Comparison of ENCODE assay signal across 17 cellular contexts in the genomic region with DNA sequence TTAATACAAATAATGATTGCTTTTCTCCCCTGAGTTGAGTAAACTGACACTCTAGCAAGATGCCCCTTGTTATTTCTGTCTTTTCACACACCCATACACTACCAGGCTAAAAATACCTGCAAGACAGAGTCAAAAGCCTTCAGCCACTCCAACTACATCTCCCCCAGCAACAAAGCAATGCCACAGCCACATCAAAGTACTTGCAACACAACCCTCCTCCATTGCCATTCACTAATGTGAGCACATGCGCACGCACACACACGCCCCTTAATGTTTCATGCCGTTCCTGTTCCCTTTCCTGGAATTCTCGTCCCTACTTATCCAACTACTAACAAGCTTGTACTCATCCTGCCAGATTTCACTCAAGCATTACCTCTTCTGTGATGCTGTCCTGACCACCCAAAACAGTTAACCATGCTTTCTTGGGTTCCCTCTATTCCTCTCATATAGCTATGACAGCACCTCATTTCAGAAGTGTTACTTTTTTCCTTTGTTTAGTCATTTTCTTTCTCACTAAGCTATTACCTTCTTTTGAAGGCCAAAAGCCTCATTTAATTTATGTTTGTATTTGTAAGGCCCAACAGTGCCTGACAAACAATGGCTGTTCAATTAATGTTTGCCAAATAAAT. TPM values are rescaled to one million over a fixed set of nuclear protein-coding genes. Genes with fewer than 3 reads are reported as not detected.
DNase-seq lines count a peak whose midpoint lies in the region; TF ChIP-seq lines count a peak whose summit lies in the region.
"Had no signal": no experiment of that assay in that cellular context is flagged by ENCODE, and none has a peak within 500 bp of the region (broad histone marks: within the 10 kb centered on the region; RNA-seq: fewer than 3 reads in every experiment).

No MANE protein-coding gene starts in this region.

- peaks cover 38% of the 10 kb centered on the region for H3K4me1 ChIP-seq in left ventricle myocardium inferior

- peak; percentile 38 for DNase-seq in activated naive CD4-positive, alpha-beta T cell treated with anti-CD3 and anti-CD28 coated beads, Interleukin-2, amount 10 ng/mL, durations not matched to agents 7 days and 5 days
- no peak for DNase-seq in activated naive CD4-positive, alpha-beta T cell treated with anti-CD3 and anti-CD28 coated beads, Interleukin-2, amount 50 U/mL, for 16 hours
- DNase-seq in activated T-helper 2 cell treated with anti-CD3 and anti-CD28 coated beads, Interferon-gamma antibody, Interleukin-2, Interleukin-4, amounts not matched to agents 10 μg/mL and 5 μg/mL and 100 μg/mL, durations not matched to agents 14 hours and 24 hours and 36 hours (ENCODE audit: low spot score): no peak
- DNase-seq in left ventricle myocardium inferior: no peak
- DNase-seq in GM03348 (ENCODE audit: low spot score): no peak
- DNase-seq in NCI-H1436 treated with DMSO at 0.1 percent for 48 hours (lab: John Stamatoyannopoulos, UW): no peak
- DNase-seq in putamen (ENCODE audit: low spot score): no peak
- DNase-seq: activated CD4-positive, alpha-beta T cell treated with anti-CD3 and anti-CD28 coated beads for 4 hours; CD4-positive, CD25-positive, alpha-beta regulatory T cell; Karpas-422; mesenchymal stem cell; NCI-H748 treated with DMSO at 0.1 percent for 48 hours; PC-9; T1000 had no signal

- peaks cover 9% of the 10 kb centered on the region for H3K4me1 Mint-ChIP-seq in activated naive CD4-positive, alpha-beta T cell treated with anti-CD3 and anti-CD28 coated beads, Interleukin-2, amount 10 ng/mL, durations not matched to agents 7 days and 5 days
- peaks cover 7% of the 10 kb centered on the region for H3K4me1 Mint-ChIP-seq in activated T-helper 2 cell treated with anti-CD3 and anti-CD28 coated beads, Interferon-gamma antibody, Interleukin-2, Interleukin-4, amounts not matched to agents 10 μg/mL and 5 μg/mL and 100 μg/mL, durations not matched to agents 14 hours and 24 hours and 36 hours (ENCODE audit: low read depth)
- peaks cover 10% of the 10 kb centered on the region for H3K4me1 Mint-ChIP-seq in stimulated activated naive CD8-positive, alpha-beta T cell treated with anti-CD3 and anti-CD28 coated beads, Interleukin-15, Interleukin-2, amounts not matched to agents 100 ng/mL and 50 ng/mL, for 24 hours (ENCODE audit: low read depth)

- no peak overlapping the region for H3K4me3 ChIP-seq in left ventricle myocardium inferior
- H3K4me3 ChIP-seq: PC-9, SK-N-MC had no signal

- no peaks in the 10 kb centered on the region for H3K27me3 Mint-ChIP-seq in activated naive CD4-positive, alpha-beta T cell treated with anti-CD3 and anti-CD28 coated beads, Interleukin-2, amount 10 ng/mL, durations not matched to agents 7 days and 5 days
- no peaks in the 10 kb centered on the region for H3K27me3 Mint-ChIP-seq in activated T-helper 2 cell treated with anti-CD3 and anti-CD28 coated beads, Interferon-gamma antibody, Interleukin-2, Interleukin-4, amounts not matched to agents 10 μg/mL and 5 μg/mL and 100 μg/mL, durations not matched to agents 14 hours and 24 hours and 36 hours (ENCODE audit: low read depth)
- no peaks in the 10 kb centered on the region for H3K27me3 Mint-ChIP-seq in stimulated activated naive CD8-positive, alpha-beta T cell treated with anti-CD3 and anti-CD28 coated beads, Interleukin-15, Interleukin-2, amounts not matched to agents 100 ng/mL and 50 ng/mL, for 24 hours
- H3K27me3 Mint-ChIP-seq: CD4-positive, CD25-positive, alpha-beta regulatory T cell had no signal

- H3K36me3 ChIP-seq in left ventricle myocardium inferior: peaks cover 10% of the 10 kb centered on the region

- no peak overlapping the region for H3K27ac Mint-ChIP-seq in activated naive CD4-positive, alpha-beta T cell treated with anti-CD3 and anti-CD28 coated beads, Interleukin-2, amount 10 ng/mL, durations not matched to agents 7 days and 5 days
- H3K27ac Mint-ChIP-seq in activated T-helper 2 cell treated with anti-CD3 and anti-CD28 coated beads, Interferon-gamma antibody, Interleukin-2, Interleukin-4, amounts not matched to agents 10 μg/mL and 5 μg/mL and 100 μg/mL, durations not matched to agents 14 hours and 24 hours and 36 hours: peak overlapping the region; percentile 3
- H3K27ac Mint-ChIP-seq in stimulated activated naive CD8-positive, alpha-beta T cell treated with anti-CD3 and anti-CD28 coated beads, Interleukin-15, Interleukin-2, amounts not matched to agents 100 ng/mL and 50 ng/mL, for 24 hours: peak overlapping the region; percentile 3
- H3K27ac Mint-ChIP-seq: nephron had no signal

- H3K27me3 ChIP-seq in left ventricle myocardium inferior (ENCODE audit: low read depth): no peaks in the 10 kb centered on the region

- no peaks in the 10 kb centered on the region for H3K9me3 Mint-ChIP-seq in activated naive CD4-positive, alpha-beta T cell treated with anti-CD3 and anti-CD28 coated beads, Interleukin-2, amount 10 ng/mL, durations not matched to agents 7 days and 5 days
- no peaks in the 10 kb centered on the region for H3K9me3 Mint-ChIP-seq in activated T-helper 2 cell treated with anti-CD3 and anti-CD28 coated beads, Interferon-gamma antibody, Interleukin-2, Interleukin-4, amounts not matched to agents 10 μg/mL and 5 μg/mL and 100 μg/mL, durations not matched to agents 14 hours and 24 hours and 36 hours
- H3K9me3 Mint-ChIP-seq in stimulated activated naive CD8-positive, alpha-beta T cell treated with anti-CD3 and anti-CD28 coated beads, Interleukin-15, Interleukin-2, amounts not matched to agents 100 ng/mL and 50 ng/mL, for 24 hours: no peaks in the 10 kb centered on the region
- H3K9me3 Mint-ChIP-seq: nephron had no signal

- peak overlapping the region; percentile 60 for H3K27ac ChIP-seq in left ventricle myocardium inferior (replicated peaks)
- H3K27ac ChIP-seq: PC-9, SK-N-MC had no signal

- intact Hi-C loops in activated T-helper 2 cell treated with anti-CD3 and anti-CD28 coated beads, Interferon-gamma antibody, Interleukin-2, Interleukin-4, amounts not matched to agents 10 μg/mL and 5 μg/mL and 100 μg/mL, durations not matched to agents 14 hours and 24 hours and 36 hours (cut with micrococcal nuclease): no loop called here
- intact Hi-C loops in left ventricle myocardium inferior (cut with micrococcal nuclease): no loop called here

- no peak overlapping the region for H3K4me3 Mint-ChIP-seq in activated naive CD4-positive, alpha-beta T cell treated with anti-CD3 and anti-CD28 coated beads, Interleukin-2, amount 10 ng/mL, durations not matched to agents 7 days and 5 days
- H3K4me3 Mint-ChIP-seq in activated T-helper 2 cell treated with anti-CD3 and anti-CD28 coated beads, Interferon-gamma antibody, Interleukin-2, Interleukin-4, amounts not matched to agents 10 μg/mL and 5 μg/mL and 100 μg/mL, durations not matched to agents 14 hours and 24 hours and 36 hours (ENCODE audit: low read depth): no peak overlapping the region
- H3K4me3 Mint-ChIP-seq in stimulated activated naive CD8-positive, alpha-beta T cell treated with anti-CD3 and anti-CD28 coated beads, Interleukin-15, Interleukin-2, amounts not matched to agents 100 ng/mL and 50 ng/mL, for 24 hours: no peak overlapping the region
- H3K4me3 Mint-ChIP-seq: CD4-positive, CD25-positive, alpha-beta regulatory T cell; nephron had no signal

- no peaks in the 10 kb centered on the region for H3K9me3 ChIP-seq in left ventricle myocardium inferior (replicated peaks)

- CTCF ChIA-PET in activated naive CD4-positive, alpha-beta T cell treated with anti-CD3 and anti-CD28 coated beads, Interleukin-2, amount 10 ng/mL, durations not matched to agents 7 days and 5 days (lab: Charles Lee): no interaction called here

- peaks cover 17% of the 10 kb centered on the region for H3K36me3 Mint-ChIP-seq in activated naive CD4-positive, alpha-beta T cell treated with anti-CD3 and anti-CD28 coated beads, Interleukin-2, amount 10 ng/mL, durations not matched to agents 7 days and 5 days
- H3K36me3 Mint-ChIP-seq in activated T-helper 2 cell treated with anti-CD3 and anti-CD28 coated beads, Interferon-gamma antibody, Interleukin-2, Interleukin-4, amounts not matched to agents 10 μg/mL and 5 μg/mL and 100 μg/mL, durations not matched to agents 14 hours and 24 hours and 36 hours (ENCODE audit: low read depth): peaks cover 22% of the 10 kb centered on the region
- peaks cover 21% of the 10 kb centered on the region for H3K36me3 Mint-ChIP-seq in stimulated activated naive CD8-positive, alpha-beta T cell treated with anti-CD3 and anti-CD28 coated beads, Interleukin-15, Interleukin-2, amounts not matched to agents 100 ng/mL and 50 ng/mL, for 24 hours (ENCODE audit: low read depth)

- no peak for TF ChIP-seq CTCF in left ventricle myocardium inferior (IDR thresholded peaks at IDR 0.05; ENCODE audit: borderline replicate concordance)

RNA-seq across cellular contexts. Expression of gene SLC25A12, which starts 29.6 kb away (rescaled TPM):
- 27.2 and 27.3 TPM in 2 replicates for total RNA-seq in activated T-helper 2 cell treated with anti-CD3 and anti-CD28 coated beads, Interferon-gamma antibody, Interleukin-2, Interleukin-4, amounts not matched to agents 10 μg/mL and 5 μg/mL and 100 μg/mL, durations not matched to agents 14 hours and 24 hours and 36 hours
- total RNA-seq in left ventricle myocardium inferior: 110 TPM

RNA-seq across cellular contexts. Expression of gene HAT1, which starts 57.8 kb away (rescaled TPM):
- total RNA-seq in activated T-helper 2 cell treated with anti-CD3 and anti-CD28 coated beads, Interferon-gamma antibody, Interleukin-2, Interleukin-4, amounts not matched to agents 10 μg/mL and 5 μg/mL and 100 μg/mL, durations not matched to agents 14 hours and 24 hours and 36 hours: 67.4 and 70.1 TPM in 2 replicates
- 31.0 TPM for total RNA-seq in left ventricle myocardium inferior
